8 cellular contexts compared by ENCODE assay signal in genomic region chr5:126594676-126595485, GRCh38. TPM values are rescaled to one million over a fixed set of nuclear protein-coding genes. Genes with fewer than 3 reads are reported as not detected.
DNase-seq lines count a peak whose midpoint lies in the region; ATAC-seq and TF ChIP-seq lines count a peak whose summit lies in the region.

Gene ALDH7A1, minus strand, starts transcription at chr5:126595219. Its CDS starts 21 bp downstream, at chr5:126595198.

- H3K27ac Mint-ChIP-seq in activated CD8-positive, alpha-beta T cell treated with anti-CD3 and anti-CD28 coated beads, Interleukin-2, amount 10 ng/mL, durations not matched to agents 7 days and 5 days: no peak within 1 kb of the TSS

- peaks cover 19% of the 10 kb centered on the region for H3K27me3 Mint-ChIP-seq in activated CD8-positive, alpha-beta T cell treated with anti-CD3 and anti-CD28 coated beads, Interleukin-2, amount 10 ng/mL, durations not matched to agents 7 days and 5 days (ENCODE audit: low read depth)

- no peaks in the 10 kb centered on the region for H3K9me3 ChIP-seq in endocrine pancreas (ENCODE audit: control insufficient read depth, low read length)
- no peaks in the 10 kb centered on the region for H3K9me3 ChIP-seq in lung (ENCODE audit: control insufficient read depth in 2 of 2, insufficient read depth in 1 of 2, low read length in 1 of 2)

- H3K4me3 ChIP-seq in endocrine pancreas (ENCODE audit: control insufficient read depth, insufficient read depth, low read length) (peak within 1 kb of the TSS; percentile 78), lung (peak within 1 kb of the TSS; percentile 83)

- DNase-seq in activated CD4-positive, CD25-positive, alpha-beta regulatory T cell treated with anti-CD3 and anti-CD28 coated beads, Interleukin-2, amount 50 U/mL, for 72 hours: no peak
- DNase-seq in NCI-H345 treated with DMSO at 0.1 percent for 48 hours (lab: John Stamatoyannopoulos, UW; ENCODE audit: unreplicated experiment) (peak; percentile 82), lung (ENCODE audit: low spot score) (peak; percentile 91)
- peak; percentile 23 for DNase-seq in activated CD8-positive, alpha-beta T cell treated with anti-CD3 and anti-CD28 coated beads, Interleukin-2, amount 10 ng/mL, durations not matched to agents 7 days and 5 days
- DNase-seq in stimulated activated CD4-positive, alpha-beta T cell treated with anti-CD3 and anti-CD28 coated beads, Interleukin-4, amount 100 ng/mL, for 48 hours (ENCODE audit: low read depth in 2 of 2): peak; percentile 35

- no peaks in the 10 kb centered on the region for H3K36me3 Mint-ChIP-seq in activated CD8-positive, alpha-beta T cell treated with anti-CD3 and anti-CD28 coated beads, Interleukin-2, amount 10 ng/mL, durations not matched to agents 7 days and 5 days (ENCODE audit: low read depth)

- 1% methylated on average over 49 of the region's 49 CpGs for WGBS in lung, 2 donors

- peak within 1 kb of the TSS; percentile 60 for H3K9ac ChIP-seq in endocrine pancreas (ENCODE audit: control insufficient read depth, insufficient read depth, low read length)

- H3K9me3 Mint-ChIP-seq in activated CD8-positive, alpha-beta T cell treated with anti-CD3 and anti-CD28 coated beads, Interleukin-2, amount 10 ng/mL, durations not matched to agents 7 days and 5 days (ENCODE audit: insufficient read depth): peaks cover 1% of the 10 kb centered on the region

- H3K27me3 ChIP-seq in endocrine pancreas (ENCODE audit: control insufficient read depth, insufficient read depth, low read length) (no peaks in the 10 kb centered on the region), lung (ENCODE audit: control insufficient read depth, insufficient read depth) (no peaks in the 10 kb centered on the region)

- no peaks in the 10 kb centered on the region for H3K36me3 ChIP-seq in endocrine pancreas (ENCODE audit: control insufficient read depth, insufficient read depth, low read length)
- peaks cover 3 to 4% of the 10 kb centered on the region in 2 donors for H3K36me3 ChIP-seq in lung (ENCODE audit: control insufficient read depth in 2 of 2, insufficient read depth in 2 of 2, low read length in 2 of 2)

- H3K4me1 Mint-ChIP-seq in activated CD8-positive, alpha-beta T cell treated with anti-CD3 and anti-CD28 coated beads, Interleukin-2, amount 10 ng/mL, durations not matched to agents 7 days and 5 days (ENCODE audit: low read depth): peaks cover 13% of the 10 kb centered on the region

- no peak for TF ChIP-seq CTCF in lung (IDR thresholded peaks at IDR 0.05; ENCODE audit: control extremely low read depth, extremely low read depth)

- CTCF ChIA-PET in activated CD8-positive, alpha-beta T cell treated with anti-CD3 and anti-CD28 coated beads, Interleukin-2, amount 10 ng/mL, durations not matched to agents 7 days and 5 days (lab: Charles Lee): interaction anchor here (0.7 to 1.0 kb wide), 3 partner anchors 212 to 245 kb away, joined by 3 read pairs; no protein-coding TSS in a partner anchor

- peak; percentile 53 to 65 for ATAC-seq in activated CD4-positive, CD25-positive, alpha-beta regulatory T cell treated with anti-CD3 and anti-CD28 coated beads, Interleukin-2, amount 50 U/mL, for 24 hours
- ATAC-seq in HG02938 (IDR thresholded peaks at IDR 0.05; ENCODE audit: unreplicated experiment) (peak; percentile 77), lung (ENCODE audit: insufficient read depth, low FRiP score) (peak; percentile 95)
- ATAC-seq in activated CD8-positive, alpha-beta T cell treated with anti-CD3 and anti-CD28 coated beads, Interleukin-2, amount 10 ng/mL, durations not matched to agents 7 days and 5 days: peak; percentile 64

- H3K4me1 ChIP-seq in endocrine pancreas (ENCODE audit: control insufficient read depth, insufficient read depth, low read length): peaks cover 10% of the 10 kb centered on the region
- H3K4me1 ChIP-seq in lung (ENCODE audit: control insufficient read depth in 2 of 2, insufficient read depth in 2 of 2, low read length in 2 of 2): peaks cover 2 to 7% of the 10 kb centered on the region in 2 donors

- POLR2A ChIA-PET in activated CD8-positive, alpha-beta T cell treated with anti-CD3 and anti-CD28 coated beads, Interleukin-2, amount 10 ng/mL, durations not matched to agents 7 days and 5 days (lab: Charles Lee): no interaction called here

- H3K27ac ChIP-seq in lung (ENCODE audit: low read depth in 1 of 2, low read length in 1 of 2): peak within 1 kb of the TSS; percentile 82 to 93

- peak within 1 kb of the TSS; percentile 67 for H3K4me3 Mint-ChIP-seq in activated CD8-positive, alpha-beta T cell treated with anti-CD3 and anti-CD28 coated beads, Interleukin-2, amount 10 ng/mL, durations not matched to agents 7 days and 5 days

RNA-seq across cellular contexts. Expression of gene ALDH7A1, which starts in this region (rescaled TPM):
- 1 to 10 TPM in 1 of 2 experiments, under 1 TPM in 1; 0.91 to 1.0 TPM for total RNA-seq in activated CD8-positive, alpha-beta T cell treated with anti-CD3 and anti-CD28 coated beads, Interleukin-2, amount 10 ng/mL, durations not matched to agents 7 days and 5 days
- 10 to 100 TPM; 40.7 to 66.0 TPM for total RNA-seq in lung
- 10 to 100 TPM; 17.4 to 35.5 TPM for polyA plus RNA-seq in lung

Comparison
In these comparisons a context has a peak if more than half of its experiments do, and no peak if none do; other contexts are left out.
1. RNA of gene ALDH7A1 (total RNA-seq): 40.7 to 66.0 TPM in lung; 0.91 to 1.0 TPM in activated CD8-positive, alpha-beta T cell treated with anti-CD3 and anti-CD28 coated beads, Interleukin-2, amount 10 ng/mL, durations not matched to agents 7 days and 5 days; every median in the first group is over 10 times any median in the second.
2. Peak in every context shown above with its lines, with median percentiles within 50 percentile points of each other: ATAC-seq.